ENCODE assay signal across 13 cellular contexts in the genomic region with DNA sequence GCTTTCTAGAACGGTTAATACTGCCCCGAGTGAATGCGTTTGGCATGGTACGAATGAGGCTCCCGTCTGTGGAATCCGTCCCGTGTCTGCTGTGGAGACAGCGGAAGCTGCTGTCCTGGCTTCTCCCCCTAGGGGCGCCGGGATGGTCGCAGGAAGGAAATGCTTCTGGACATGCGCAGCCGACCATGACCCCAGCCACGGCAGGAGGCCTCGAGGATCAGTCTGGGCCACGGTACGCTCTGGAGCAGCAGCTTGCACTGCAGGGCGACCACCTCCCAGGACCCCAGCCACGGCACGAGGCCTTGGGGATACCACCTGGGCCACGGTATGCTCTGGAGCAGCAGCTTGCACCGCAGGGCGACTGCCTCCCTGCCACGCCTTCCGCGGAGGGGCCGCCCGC. TPM values are rescaled to one million over a fixed set of nuclear protein-coding genes. Genes with fewer than 3 reads are reported as not detected.
A peak's percentile ranks its signal among the peaks of the same experiment; 100 is the strongest.
DNase-seq lines count a peak whose midpoint lies in the region; ATAC-seq and TF ChIP-seq lines count a peak whose summit lies in the region.
"Had no signal": no experiment of that assay in that cellular context is flagged by ENCODE, and none has a peak within 500 bp of the region (broad histone marks: within the 10 kb centered on the region; RNA-seq: fewer than 3 reads in every experiment).

No MANE protein-coding gene starts in this region.

- H4K12ac ChIP-seq in trophoblast cell (ENCODE audit: low read depth, low read length), result no peak overlapping the region

- H3K23ac ChIP-seq in trophoblast cell (ENCODE audit: low read length), result no peak overlapping the region

- H3K4ac ChIP-seq in trophoblast cell (ENCODE audit: low read depth, low read length), result no peak overlapping the region

- peaks cover 98% of the 10 kb centered on the region for H3K4me1 ChIP-seq in left ventricle myocardium inferior
- H3K4me1 ChIP-seq in trophoblast cell (ENCODE audit: control insufficient read depth in 1 of 2, insufficient read depth in 2 of 2, low read length in 2 of 2), result peaks cover 0 to 3% of the 10 kb centered on the region in 2 experiments
- H3K4me1 ChIP-seq: parathyroid adenoma had no signal

- H3K9me3 ChIP-seq in left ventricle myocardium inferior (replicated peaks) (no peaks in the 10 kb centered on the region), trophoblast cell (ENCODE audit: insufficient read depth, low read depth, low read length) (peaks cover 2% of the 10 kb centered on the region)

- H3K27me3 ChIP-seq in left ventricle myocardium inferior (ENCODE audit: low read depth), result no peaks in the 10 kb centered on the region
- H3K27me3 ChIP-seq in trophoblast cell (ENCODE audit: insufficient read depth, low read length), result no peaks in the 10 kb centered on the region

- H3K79me2 ChIP-seq in trophoblast cell (ENCODE audit: control insufficient read depth, insufficient read depth, low read length, poor library complexity), result no peaks in the 10 kb centered on the region
- H3K79me2 ChIP-seq: parathyroid adenoma had no signal

- DNase-seq in ELF-1 (ENCODE audit: low read depth, low spot score) (peak; percentile 65), SK-N-DZ (ENCODE audit: low spot score) (peak; percentile 51), left ventricle myocardium inferior (peak; percentile 56), retinal pigment epithelial cell (ENCODE audit: low read depth) (no peak), hepatic stellate cell (ENCODE audit: low spot score) (no peak), trophoblast cell (no peak)
- no peak for DNase-seq in activated CD4-positive, alpha-beta T cell treated with anti-CD3 and anti-CD28 coated beads for 1 hour
- DNase-seq: activated CD8-positive, alpha-beta memory T cell treated with anti-CD3 and anti-CD28 coated beads for 24 hours; cortex of kidney; foreskin melanocyte; NCI-H2081 treated with DMSO at 0.1 percent for 48 hours had no signal

- no peak overlapping the region for H4K91ac ChIP-seq in trophoblast cell (ENCODE audit: low read depth, low read length)

- peak overlapping the region; percentile 74 for H3K27ac ChIP-seq in left ventricle myocardium inferior (replicated peaks)
- H3K27ac ChIP-seq in trophoblast cell (ENCODE audit: low read depth, low read length), result no peak overlapping the region
- H3K27ac ChIP-seq: parathyroid adenoma had no signal

- TF ChIP-seq CTCF in left ventricle myocardium inferior (IDR thresholded peaks at IDR 0.05; ENCODE audit: borderline replicate concordance) (peak; percentile 47), retinal pigment epithelial cell (conservative IDR thresholded peaks at IDR 0.05; ENCODE audit: low read depth, low read length) (peak; percentile 19)

- no CpG with 5 or more reads among the region's 28 CpGs for WGBS in trophoblast cell (ENCODE audit: extremely low coverage, insufficient coverage, insufficient read length)

- no peak overlapping the region for H2BK120ac ChIP-seq in trophoblast cell (ENCODE audit: insufficient read depth, low read length, poor library complexity)

- intact Hi-C loops in left ventricle myocardium inferior (cut with micrococcal nuclease), result loop anchor here (5.0 kb wide), 1 partner anchor 158 kb away; no protein-coding TSS in a partner anchor

- H2AK5ac ChIP-seq in trophoblast cell (ENCODE audit: low read length), result no peak overlapping the region

- H2AFZ ChIP-seq in trophoblast cell (ENCODE audit: insufficient read depth, low read length, poor library complexity), result no peak overlapping the region
- H2AFZ ChIP-seq: parathyroid adenoma had no signal

- H3K36me3 ChIP-seq in left ventricle myocardium inferior (peaks cover 49% of the 10 kb centered on the region), trophoblast cell (ENCODE audit: control insufficient read depth in 1 of 2, insufficient read depth in 2 of 2, low read length in 2 of 2) (peaks cover 36 to 41% of the 10 kb centered on the region in 2 experiments)

- H3K9ac ChIP-seq in trophoblast cell (ENCODE audit: low read length), result no peak overlapping the region
- H3K9ac ChIP-seq: parathyroid adenoma had no signal

- no peak overlapping the region for H2BK12ac ChIP-seq in trophoblast cell (ENCODE audit: low read length)

- no peaks in the 10 kb centered on the region for H3K79me1 ChIP-seq in trophoblast cell (ENCODE audit: low read length)

- H2BK5ac ChIP-seq in trophoblast cell (ENCODE audit: low read depth, low read length, poor library complexity), result no peak overlapping the region

- no peak overlapping the region for H3K18ac ChIP-seq in trophoblast cell (ENCODE audit: low read length)

- no peak overlapping the region for H4K8ac ChIP-seq in trophoblast cell (ENCODE audit: low read depth, low read length)

- H3K4me3 ChIP-seq in left ventricle myocardium inferior, result no peak overlapping the region
- no peak overlapping the region for H3K4me3 ChIP-seq in retinal pigment epithelial cell (ENCODE audit: low read length)
- H3K4me3 ChIP-seq in trophoblast cell (ENCODE audit: low read depth, low read length), result no peak overlapping the region

- ATAC-seq in GM18909 (IDR thresholded peaks at IDR 0.05; ENCODE audit: poor library complexity, unreplicated experiment), result no peak

- H3K14ac ChIP-seq in trophoblast cell (ENCODE audit: low read length), result no peak overlapping the region

- no peak overlapping the region for H3K4me2 ChIP-seq in trophoblast cell (ENCODE audit: low read length)

RNA-seq across cellular contexts. Expression of a gene that starts 59.7 kb away (rescaled TPM):
- polyA plus RNA-seq in SK-N-DZ (2014; cell fraction: cytosol; rRNA removed), result 7.5 and 7.9 TPM in 2 replicates
- polyA plus RNA-seq in SK-N-DZ (2014; cell fraction: nucleus; rRNA removed), result 5.7 and 11.8 TPM in 2 replicates
- total RNA-seq in left ventricle myocardium inferior, result 4.0 TPM
- 24.8 and 25.8 TPM in 2 replicates for polyA plus RNA-seq in trophoblast cell (2013)

Comparison
In these comparisons a context has a peak if more than half of its experiments do, and no peak if none do; other contexts are left out.
1. DNase-seq: peak in ELF-1 (single experiment), SK-N-DZ (single experiment) and left ventricle myocardium inferior (single experiment); none in retinal pigment epithelial cell (single experiment), activated CD4-positive, alpha-beta T cell treated with anti-CD3 and anti-CD28 coated beads for 1 hour (single experiment), hepatic stellate cell (single experiment) and trophoblast cell (0 of 2).